Comparison of ENCODE assay signal across 14 cellular contexts in the genomic region with DNA sequence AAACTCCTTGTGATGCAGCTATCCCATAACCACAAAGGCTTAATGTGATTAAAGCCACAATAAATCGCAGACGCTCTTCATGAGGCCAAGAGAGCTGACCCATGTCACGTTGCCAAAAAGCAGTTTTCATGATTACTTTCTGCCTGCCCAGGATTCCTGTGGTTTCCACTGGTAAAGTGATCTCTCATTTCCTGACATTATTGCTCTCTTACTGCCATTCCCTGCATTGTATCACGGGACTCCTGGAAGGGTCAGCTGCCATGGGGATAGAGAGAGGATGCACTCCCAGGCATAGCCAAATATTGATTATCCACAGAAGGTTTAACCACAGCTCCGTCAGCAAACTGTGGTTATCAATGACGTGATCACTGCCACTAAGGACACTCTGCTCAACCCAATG.
DNase-seq lines count a peak whose midpoint lies in the region; ATAC-seq and TF ChIP-seq lines count a peak whose summit lies in the region.
"Had no signal": no experiment of that assay in that cellular context is flagged by ENCODE, and none has a peak within 500 bp of the region (broad histone marks: within the 10 kb centered on the region; RNA-seq: fewer than 3 reads in every experiment).

No MANE protein-coding gene starts in this region.

- peaks cover 21% of the 10 kb centered on the region for H3K4me1 ChIP-seq in mammary epithelial cell (ENCODE audit: insufficient read depth, low read length)
- no peaks in the 10 kb centered on the region for H3K4me1 ChIP-seq in right lobe of liver
- no peaks in the 10 kb centered on the region for H3K4me1 ChIP-seq in testis

- H3K79me2 ChIP-seq in mammary epithelial cell (ENCODE audit: insufficient read depth, low read length) = no peaks in the 10 kb centered on the region

- H3K4me3 ChIP-seq in BJ (ENCODE audit: low read depth, low read length) = no peak overlapping the region
- H3K4me3 ChIP-seq in mammary epithelial cell (replicated peaks in 1 of 3; ENCODE audit: insufficient read depth in 1 of 3, low read depth in 2 of 3, low read length in 3 of 3) = no peak overlapping the region
- H3K4me3 ChIP-seq in right lobe of liver = no peak overlapping the region
- H3K4me3 ChIP-seq in testis = no peak overlapping the region
- H3K4me3 ChIP-seq: dorsolateral prefrontal cortex had no signal

- peak; percentile 23 to 77 (median 46) for ATAC-seq in right lobe of liver
- ATAC-seq in GM19397 (IDR thresholded peaks at IDR 0.05; ENCODE audit: unreplicated experiment) = no peak
- ATAC-seq: CD8-positive, alpha-beta T cell; Panc1 had no signal

- H3K27ac ChIP-seq in mammary epithelial cell (ENCODE audit: insufficient read depth, low read depth, low read length) = no peak overlapping the region
- H3K27ac ChIP-seq in right lobe of liver = no peak overlapping the region
- H3K27ac ChIP-seq in testis = no peak overlapping the region
- no peak overlapping the region for H3K27ac ChIP-seq in caudate nucleus (ENCODE audit: low read depth, low read length)
- H3K27ac ChIP-seq: dorsolateral prefrontal cortex had no signal

- H3K9ac ChIP-seq in mammary epithelial cell (ENCODE audit: insufficient read depth, low read length) = no peak overlapping the region

- no peak for TF ChIP-seq POLR2A in right lobe of liver (IDR thresholded peaks at IDR 0.05)
- TF ChIP-seq POLR2A in testis (IDR thresholded peaks at IDR 0.05) = no peak

- WGBS in mammary epithelial cell (ENCODE audit: low coverage, missing lambda C conversion rate) = 10% methylated on average over 6 of the region's 6 CpGs
- WGBS in right lobe of liver (ENCODE audit: insufficient coverage, low coverage, low lambda C conversion rate, missing lambda C conversion rate) = 47% methylated on average over 6 of the region's 6 CpGs
- WGBS in testis, 2 donors = 46 to 53% methylated on average over 6 of the region's 6 CpGs

- POLR2A ChIA-PET in BJ (lab: Charles Lee) = no interaction called here

- in situ Hi-C loops in mammary epithelial cell (cut with MboI; ENCODE audit: low sequenced_read_pairs in 2 of 2) = loop anchor here in 1 of 2 donors (5.0 kb wide), 1 partner anchor 90 kb away; no protein-coding TSS in a partner anchor

- H4K20me1 ChIP-seq in mammary epithelial cell (ENCODE audit: insufficient read depth, low read length) = no peaks in the 10 kb centered on the region

- H3K9me3 ChIP-seq in mammary epithelial cell (replicated peaks; ENCODE audit: insufficient read depth, low read length) = no peaks in the 10 kb centered on the region
- no peaks in the 10 kb centered on the region for H3K9me3 ChIP-seq in right lobe of liver
- H3K9me3 ChIP-seq in testis = no peaks in the 10 kb centered on the region

- intact Hi-C loops in mammary epithelial cell (cut with micrococcal nuclease) (loop anchor here (2.0 to 10.0 kb wide), 4 partner anchors 102 to 538 kb away; a partner anchor contains a TSS), right lobe of liver (cut with DNase I) (no loop called here), testis (cut with DNase I; ENCODE audit: low total_unique reads) (no loop called here)

- peaks cover 7% of the 10 kb centered on the region for H3K27me3 ChIP-seq in BJ (ENCODE audit: control insufficient read depth, insufficient read depth, low read length)
- H3K27me3 ChIP-seq in mammary epithelial cell (ENCODE audit: insufficient read depth, low read length) = no peaks in the 10 kb centered on the region
- no peaks in the 10 kb centered on the region for H3K27me3 ChIP-seq in right lobe of liver
- H3K27me3 ChIP-seq in testis = no peaks in the 10 kb centered on the region

- peak; percentile 89 for DNase-seq in BJ (ENCODE audit: low read depth)
- DNase-seq in NCI-H2029 treated with DMSO at 0.1 percent for 48 hours (lab: John Stamatoyannopoulos, UW) = peak; percentile 20
- peak; percentile 77 for DNase-seq in mammary epithelial cell
- no peak for DNase-seq in right lobe of liver
- no peak for DNase-seq in NOMO-1 treated with DMSO at 0.1 percent for 48 hours (lab: John Stamatoyannopoulos, UW; ENCODE audit: unreplicated experiment)
- no peak for DNase-seq in testis
- no peak for DNase-seq in caudate nucleus (lab: John Stamatoyannopoulos, UW)
- DNase-seq: activated CD4-positive, CD25-positive, alpha-beta regulatory T cell; CD8-positive, alpha-beta T cell; dorsolateral prefrontal cortex; NCI-H1048; stimulated activated CD4-positive, alpha-beta T cell treated with anti-CD3 and anti-CD28 coated beads, Interleukin-2, amount 100 ng/mL, for 48 hours had no signal

- H3K36me3 ChIP-seq in BJ (ENCODE audit: control insufficient read depth, insufficient read depth, low read length) (no peaks in the 10 kb centered on the region), mammary epithelial cell (ENCODE audit: insufficient read depth, low read length) (no peaks in the 10 kb centered on the region), right lobe of liver (no peaks in the 10 kb centered on the region), testis (ENCODE audit: low read depth, missing control alignments) (no peaks in the 10 kb centered on the region)

- dilution Hi-C loops in mammary epithelial cell (cut with HindIII; ENCODE audit: low sequenced_read_pairs) = no loop called here

- BruUV-seq in mammary epithelial cell (replicated peaks; lab: Mats Ljungman, UMichigan) = no TSS peak

- TF ChIP-seq CTCF in BJ (IDR thresholded peaks at IDR 0.05; ENCODE audit: insufficient read depth, low read depth, low read length) (no peak), mammary epithelial cell (conservative IDR thresholded peaks at IDR 0.05 in 1 of 2, IDR thresholded peaks at IDR 0.05 in 1 of 2; ENCODE audit: extremely low read depth in 1 of 2, insufficient read depth in 1 of 2, low read depth in 1 of 2, low read length in 2 of 2) (no peak), right lobe of liver (IDR thresholded peaks at IDR 0.05) (no peak), testis (IDR thresholded peaks at IDR 0.05) (no peak)

- peak overlapping the region; percentile 62 for H3K4me2 ChIP-seq in mammary epithelial cell (ENCODE audit: insufficient read depth, low read depth, low read length)

- CTCF ChIA-PET in BJ (lab: Yijun Ruan, JAX) = interaction anchor here (0.8 to 11.6 kb wide), 8 partner anchors 44 to 232 kb away, joined by 3 to 143 read pairs (median 6); no protein-coding TSS in a partner anchor
- CTCF ChIA-PET in mammary epithelial cell (lab: Charles Lee; ENCODE audit: low non-redundant PET) = interaction anchor here (0.6 kb wide), 1 partner anchor 187 kb away, joined by 4 read pairs; no protein-coding TSS in a partner anchor

- H2AFZ ChIP-seq in mammary epithelial cell (ENCODE audit: low read depth, low read length) = peak overlapping the region; percentile 46

Comparison
In these comparisons a context has a peak if more than half of its experiments do, and no peak if none do; other contexts are left out.
1. DNase-seq: peak in BJ (single experiment), NCI-H2029 treated with DMSO at 0.1 percent for 48 hours (single experiment) and mammary epithelial cell (single experiment); none in right lobe of liver (0 of 3), NOMO-1 treated with DMSO at 0.1 percent for 48 hours (single experiment), testis (single experiment) and caudate nucleus (0 of 61).